Comparison of ENCODE assay signal across 24 cellular contexts in the genomic region with DNA sequence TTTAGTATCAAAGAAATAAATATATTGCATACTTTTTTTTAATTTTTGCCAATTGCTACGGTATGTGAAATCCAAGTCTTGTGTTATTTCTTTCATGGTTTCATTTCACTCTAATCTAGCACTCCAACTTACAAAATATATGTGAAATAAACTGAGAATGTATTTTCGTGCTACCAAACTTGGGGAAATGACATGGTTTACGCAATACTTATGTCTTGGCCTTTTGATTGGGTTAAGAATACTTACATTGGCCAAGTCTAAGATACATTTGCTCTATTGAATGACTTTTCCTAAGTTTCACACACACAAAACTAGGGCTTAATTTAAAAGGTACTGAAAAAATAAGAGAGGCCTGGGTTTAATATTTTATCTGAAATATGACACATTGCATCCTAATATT.
"Had no signal": no experiment of that assay in that cellular context is flagged by ENCODE, and none has a peak within 500 bp of the region (broad histone marks: within the 10 kb centered on the region; RNA-seq: fewer than 3 reads in every experiment).

No MANE protein-coding gene starts in this region.

- H2AFZ ChIP-seq: hepatocyte had no signal

- H3K4me2 ChIP-seq: hepatocyte had no signal

- H3K4me1 Mint-ChIP-seq: stimulated activated naive CD8-positive, alpha-beta T cell treated with anti-CD3 and anti-CD28 coated beads, Interleukin-15, amount 100 ng/mL, for 72 hours had no signal

- H3K4me3 ChIP-seq: dorsolateral prefrontal cortex, gastrocnemius medialis, heart left ventricle, hepatocyte, lung, ovary, psoas muscle, skin epidermis, suprapubic skin, transverse colon, upper lobe of right lung, uterus had no signal

- H3K27ac Mint-ChIP-seq: memory B cell; natural killer cell; stimulated activated naive CD8-positive, alpha-beta T cell treated with anti-CD3 and anti-CD28 coated beads, Interleukin-15, amount 100 ng/mL, for 72 hours had no signal

- H3K36me3 Mint-ChIP-seq: natural killer cell had no signal

- H3K4me1 ChIP-seq: gastrocnemius medialis, psoas muscle had no signal

- H3K4me3 Mint-ChIP-seq: memory B cell; natural killer cell; stimulated activated naive CD8-positive, alpha-beta T cell treated with anti-CD3 and anti-CD28 coated beads, Interleukin-15, amount 100 ng/mL, for 72 hours had no signal

- H3K27ac ChIP-seq: gastrocnemius medialis, heart left ventricle, hepatocyte, ovary, psoas muscle, skin epidermis, suprapubic skin, transverse colon, upper lobe of right lung, uterus had no signal

- DNase-seq: dorsolateral prefrontal cortex; effector CD4-positive, alpha-beta T cell; gastrocnemius medialis; heart left ventricle; kidney; natural killer cell; occipital lobe; ovary; posterior cingulate gyrus; psoas muscle; right cardiac atrium; stimulated activated CD4-positive, alpha-beta T cell treated with anti-CD3 and anti-CD28 coated beads, Interleukin-15, amount 100 ng/mL, for 24 hours; stimulated activated CD4-positive, alpha-beta T cell treated with anti-CD3 and anti-CD28 coated beads, Interleukin-2, amount 100 ng/mL, for 48 hours; stimulated activated naive CD4-positive, alpha-beta T cell; stimulated activated naive CD8-positive, alpha-beta T cell treated with anti-CD3 and anti-CD28 coated beads, Interleukin-15, amount 100 ng/mL, for 72 hours; transverse colon; upper lobe of right lung; uterus had no signal

- H3K27me3 Mint-ChIP-seq: memory B cell; stimulated activated naive CD8-positive, alpha-beta T cell treated with anti-CD3 and anti-CD28 coated beads, Interleukin-15, amount 100 ng/mL, for 72 hours had no signal

- ATAC-seq: gastrocnemius medialis; heart left ventricle; left lobe of liver; natural killer cell; psoas muscle; right cardiac atrium; stimulated activated naive CD8-positive, alpha-beta T cell treated with anti-CD3 and anti-CD28 coated beads, Interleukin-15, amount 100 ng/mL, for 72 hours; upper lobe of right lung had no signal

- H3K9me3 Mint-ChIP-seq: memory B cell; natural killer cell; stimulated activated naive CD8-positive, alpha-beta T cell treated with anti-CD3 and anti-CD28 coated beads, Interleukin-15, amount 100 ng/mL, for 72 hours had no signal

- H3K9me3 ChIP-seq: gastrocnemius medialis, heart left ventricle, ovary, psoas muscle, suprapubic skin, transverse colon, upper lobe of right lung, uterus had no signal

- H3K36me3 ChIP-seq: gastrocnemius medialis, ovary, suprapubic skin, uterus had no signal

- H3K27me3 ChIP-seq: dorsolateral prefrontal cortex, gastrocnemius medialis, heart left ventricle, hepatocyte, ovary, suprapubic skin, transverse colon, upper lobe of right lung, uterus had no signal
